17 cellular contexts compared by ENCODE assay signal in genomic region chr4:185835814-185836213, GRCh38. TPM values are rescaled to one million over a fixed set of nuclear protein-coding genes. Genes with fewer than 3 reads are reported as not detected.
"Had no signal": no experiment of that assay in that cellular context is flagged by ENCODE, and none has a peak within 500 bp of the region (broad histone marks: within the 10 kb centered on the region; RNA-seq: fewer than 3 reads in every experiment).

No MANE protein-coding gene starts in this region.

- DNase-seq: activated CD4-positive, alpha-beta memory T cell treated with anti-CD3 and anti-CD28 coated beads for 36 hours; activated CD4-positive, CD25-positive, alpha-beta regulatory T cell treated with anti-CD3 and anti-CD28 coated beads, Interleukin-2, amount 50 U/mL, for 72 hours; activated effector memory CD4-positive, alpha-beta T cell treated with anti-CD3 and anti-CD28 coated beads, Interleukin-2, amount 50 U/mL, for 16 hours; activated T-cell treated with anti-CD3 and anti-CD28 coated beads, Interleukin-2, amount 50 U/mL, for 4 hours; amygdala; dorsolateral prefrontal cortex; left colon; mammary epithelial cell; mucosa of descending colon; naive thymus-derived CD8-positive, alpha-beta T cell; occipital lobe; psoas muscle; stimulated activated CD4-positive, alpha-beta T cell treated with anti-CD3 and anti-CD28 coated beads, Interleukin-4, amount 100 ng/mL, for 4 hours; stimulated activated naive CD8-positive, alpha-beta T cell treated with anti-CD3 and anti-CD28 coated beads, Interleukin-15, amount 100 ng/mL, for 72 hours had no signal

- ATAC-seq: activated naive CD4-positive, alpha-beta T cell treated with anti-CD3 and anti-CD28 coated beads, Interleukin-2, amount 50 U/mL, for 72 hours; activated T-cell treated with anti-CD3 and anti-CD28 coated beads, Interleukin-2, amount 50 U/mL, for 4 hours; left colon; mucosa of descending colon; naive thymus-derived CD8-positive, alpha-beta T cell; psoas muscle; stimulated activated naive CD8-positive, alpha-beta T cell treated with anti-CD3 and anti-CD28 coated beads, Interleukin-15, amount 100 ng/mL, for 72 hours had no signal

- H3K27ac ChIP-seq: psoas muscle, skin epidermis, thoracic aorta had no signal

- H3K36me3 ChIP-seq: thoracic aorta had no signal

- H3K27me3 ChIP-seq: dorsolateral prefrontal cortex had no signal

- H3K4me3 ChIP-seq: dorsolateral prefrontal cortex, mucosa of descending colon, psoas muscle, skin epidermis, thoracic aorta had no signal

- H3K9me3 ChIP-seq: mucosa of descending colon, psoas muscle, thoracic aorta had no signal

RNA-seq across cellular contexts. Expression of gene SORBS2, which starts 23.8 kb away (rescaled TPM):
- total RNA-seq: activated CD4-positive, alpha-beta memory T cell treated with anti-CD3 and anti-CD28 coated beads for 36 hours; activated naive CD4-positive, alpha-beta T cell treated with anti-CD3 and anti-CD28 coated beads, Interleukin-2, amount 50 U/mL, for 72 hours; naive thymus-derived CD8-positive, alpha-beta T cell had no signal
